Comparison of ENCODE assay signal across 28 cellular contexts in the genomic region with DNA sequence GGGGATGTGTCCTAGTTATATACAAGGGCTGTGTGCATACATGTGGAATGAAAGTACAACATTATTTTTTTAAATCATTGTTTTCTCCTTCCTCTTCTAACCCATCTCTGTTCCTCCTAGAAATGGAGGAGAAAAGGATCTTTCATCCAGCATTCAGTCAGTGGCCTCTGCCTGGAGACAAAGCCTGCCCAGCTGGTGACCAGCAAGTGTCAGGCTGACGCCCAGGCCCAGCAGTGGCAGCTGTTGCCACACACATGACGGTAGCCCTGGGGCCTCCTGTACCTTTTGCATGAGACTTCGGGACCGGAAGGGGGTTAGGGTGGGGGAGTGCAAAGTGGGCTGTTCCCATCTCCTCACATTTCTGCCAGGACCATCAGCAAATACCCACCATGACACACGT.
"Had no signal": no experiment of that assay in that cellular context is flagged by ENCODE, and none has a peak within 500 bp of the region (broad histone marks: within the 10 kb centered on the region; RNA-seq: fewer than 3 reads in every experiment).

No MANE protein-coding gene starts in this region.

- H3K27me3 ChIP-seq: pancreas, sigmoid colon, testis, transverse colon had no signal

- H3K27ac ChIP-seq: epithelial cell of prostate, esophagus squamous epithelium, lower lobe of right lung, neutrophil, pancreas, psoas muscle, sigmoid colon, testis, transverse colon had no signal

- ATAC-seq: activated T-cell treated with anti-CD3 and anti-CD28 coated beads, Interleukin-2, amount 50 U/mL, for 72 hours; left lobe of liver; pancreas; psoas muscle; stimulated activated naive CD8-positive, alpha-beta T cell treated with anti-CD3 and anti-CD28 coated beads, Interleukin-15, Interleukin-2, amounts not matched to agents 100 U/mL and 50 U/mL, for 24 hours had no signal

- H3K4me3 ChIP-seq: esophagus squamous epithelium, lower lobe of right lung, pancreas, psoas muscle, sigmoid colon, smooth muscle cell, testis, transverse colon had no signal

- DNase-seq: activated CD4-positive, alpha-beta T cell treated with anti-CD3 and anti-CD28 coated beads for 1 hour; activated CD4-positive, alpha-beta T cell treated with anti-CD3 and anti-CD28 coated beads, Interleukin-2, amount 50 U/mL, for 1 hour; activated effector memory CD4-positive, alpha-beta T cell treated with Interleukin-2 at 50 U/mL for 16 hours; activated naive CD4-positive, alpha-beta T cell treated with Interleukin-2 at 50 U/mL for 16 hours; activated T-cell treated with anti-CD3 and anti-CD28 coated beads for 4 hours; activated T-cell treated with anti-CD3 and anti-CD28 coated beads, Interleukin-2, amount 50 U/mL, for 72 hours; caudate nucleus; dermis blood vessel endothelial cell; effector CD4-positive, alpha-beta T cell; esophagus squamous epithelium; foreskin melanocyte; kidney glomerular epithelial cell; lower lobe of right lung; mesendoderm; pancreas; psoas muscle; sigmoid colon; stimulated activated CD4-positive, alpha-beta T cell treated with anti-CD3 and anti-CD28 coated beads, Interleukin-15, amount 100 ng/mL, for 24 hours; stimulated activated CD4-positive, alpha-beta T cell treated with anti-CD3 and anti-CD28 coated beads, Interleukin-2, amount 100 ng/mL, for 24 hours; stimulated activated naive CD8-positive, alpha-beta T cell treated with anti-CD3 and anti-CD28 coated beads, Interleukin-15, Interleukin-2, amounts not matched to agents 100 U/mL and 50 U/mL, for 24 hours; testis; transverse colon had no signal

- H3K36me3 ChIP-seq: esophagus squamous epithelium, lower lobe of right lung, neutrophil, pancreas, sigmoid colon, transverse colon had no signal

- H3K27ac Mint-ChIP-seq: activated naive CD8-positive, alpha-beta T cell; activated T-cell treated with anti-CD3 and anti-CD28 coated beads, Interleukin-2, amount 50 U/mL, for 72 hours; nephron had no signal

- H3K9me3 Mint-ChIP-seq: activated T-cell treated with anti-CD3 and anti-CD28 coated beads, Interleukin-2, amount 50 U/mL, for 72 hours; nephron had no signal

- H3K4me1 ChIP-seq: lower lobe of right lung, pancreas, psoas muscle, testis had no signal

- H3K4me3 Mint-ChIP-seq: activated naive CD8-positive, alpha-beta T cell; activated T-cell treated with anti-CD3 and anti-CD28 coated beads, Interleukin-2, amount 50 U/mL, for 72 hours; nephron had no signal

- H3K4me2 ChIP-seq: smooth muscle cell had no signal

- H3K9me3 ChIP-seq: esophagus squamous epithelium, lower lobe of right lung, neutrophil, pancreas, psoas muscle, sigmoid colon, testis, transverse colon had no signal

- H3K36me3 Mint-ChIP-seq: activated naive CD8-positive, alpha-beta T cell had no signal
